ENCODE assay signal across 9 cellular contexts in the genomic region with DNA sequence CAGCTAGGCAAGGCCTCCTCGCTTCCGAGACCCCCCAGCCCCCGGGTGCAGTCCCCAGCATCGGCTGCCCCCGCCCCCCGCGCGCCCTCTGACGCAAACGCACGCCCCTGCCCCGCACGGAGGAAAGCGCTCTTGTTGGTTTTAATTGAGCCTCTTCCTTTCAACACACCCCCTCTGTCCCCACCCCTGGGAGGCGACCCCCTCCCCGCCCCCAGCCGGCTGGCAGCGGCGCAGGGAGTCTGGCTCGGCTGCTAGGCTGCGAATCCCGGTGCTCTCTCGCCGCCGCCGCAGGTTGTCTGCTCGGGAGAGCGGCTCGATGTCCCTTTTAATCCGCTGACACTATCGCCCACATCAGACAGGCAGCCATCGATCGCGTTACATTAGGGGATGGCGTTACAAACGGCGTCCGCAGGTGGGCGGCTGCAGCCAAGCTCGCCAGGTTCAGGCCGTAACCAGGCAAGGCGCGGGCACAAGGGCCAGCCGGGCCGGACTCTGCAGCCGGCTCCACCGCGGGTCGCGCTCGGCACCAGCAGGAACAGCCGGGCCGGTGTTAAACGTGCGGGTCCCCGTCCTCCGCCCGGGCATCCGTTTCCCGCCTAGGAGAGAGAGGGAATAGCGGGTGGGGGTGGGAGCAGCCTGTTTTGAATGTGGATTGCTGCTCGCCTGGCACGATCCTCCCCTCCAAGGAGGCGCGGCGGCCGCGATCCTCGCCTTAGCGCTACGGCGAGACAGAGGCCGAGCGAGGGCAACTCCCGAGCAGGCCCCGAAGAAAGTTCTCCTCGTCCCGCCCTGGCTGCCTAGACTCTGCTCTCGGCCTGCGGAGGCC. TPM values are rescaled to one million over a fixed set of nuclear protein-coding genes. Genes with fewer than 3 reads are reported as not detected.
DNase-seq lines count a peak whose midpoint lies in the region; ATAC-seq, FAIRE-seq and TF ChIP-seq lines count a peak whose summit lies in the region.
"Had no signal": no experiment of that assay in that cellular context is flagged by ENCODE, and none has a peak within 500 bp of the region (broad histone marks: within the 10 kb centered on the region; RNA-seq: fewer than 3 reads in every experiment).

No MANE protein-coding gene starts in this region.

- H3K4me2 ChIP-seq in hepatocyte, result peak overlapping the region; percentile 94
- peak overlapping the region; percentile 96 for H3K4me2 ChIP-seq in skeletal muscle satellite cell (ENCODE audit: low read length)

- no peak for DNase-seq in CD8-positive, alpha-beta T cell
- DNase-seq in HTR-8/SVneo (ENCODE audit: insufficient read length, low spot score) (peak; percentile 31), hepatocyte (ENCODE audit: low spot score) (no peak), NCI-H2107 (lab: John Stamatoyannopoulos, UW) (no peak), NCI-H1436 treated with DMSO at 0.1 percent for 48 hours (lab: John Stamatoyannopoulos, UW) (no peak)
- no peak for DNase-seq in activated naive CD8-positive, alpha-beta T cell treated with anti-CD3 and anti-CD28 coated beads, Interleukin-2, amount 50 U/mL, for 24 hours

- H3K9me2 ChIP-seq in hepatocyte (replicated peaks; ENCODE audit: insufficient read depth), result no peaks in the 10 kb centered on the region

- H3K36me3 ChIP-seq in CD8-positive, alpha-beta T cell (ENCODE audit: insufficient read depth, low read length), result no peaks in the 10 kb centered on the region
- H3K36me3 ChIP-seq in hepatocyte (replicated peaks; ENCODE audit: insufficient read depth, low read depth) (no peaks in the 10 kb centered on the region), skeletal muscle satellite cell (ENCODE audit: insufficient read depth, low read length) (peaks cover 8% of the 10 kb centered on the region)

- CTCF ChIA-PET in CD8-positive, alpha-beta T cell (lab: Charles Lee), result interaction anchor here (1.6 to 1.9 kb wide), 2 partner anchors 18 to 221 kb away, joined by 5 to 6 read pairs; no protein-coding TSS in a partner anchor

- no peak for ATAC-seq in CD8-positive, alpha-beta T cell
- no peak for ATAC-seq in activated naive CD8-positive, alpha-beta T cell treated with anti-CD3 and anti-CD28 coated beads, Interleukin-2, amount 50 U/mL, for 24 hours
- no peak for ATAC-seq in HG03439 (IDR thresholded peaks at IDR 0.05; ENCODE audit: unreplicated experiment)
- ATAC-seq: K562 had no signal

- peaks cover 44% of the 10 kb centered on the region for H3K4me1 ChIP-seq in CD8-positive, alpha-beta T cell (ENCODE audit: insufficient read depth, low read length)
- H3K4me1 ChIP-seq in hepatocyte (ENCODE audit: insufficient read depth) (peaks cover 21% of the 10 kb centered on the region), skeletal muscle satellite cell (ENCODE audit: control insufficient read depth, insufficient read depth, low read length) (peaks cover 24% of the 10 kb centered on the region)

- H3K4me3 ChIP-seq in CD8-positive, alpha-beta T cell (ENCODE audit: low read depth, low read length), result peak overlapping the region; percentile 72
- H3K4me3 ChIP-seq in hepatocyte, result peak overlapping the region; percentile 30
- H3K4me3 ChIP-seq in skeletal muscle satellite cell (ENCODE audit: low read length), result peak overlapping the region; percentile 95
- H3K4me3 ChIP-seq: K562 had no signal

- H3K27me3 Mint-ChIP-seq in CD8-positive, alpha-beta T cell (ENCODE audit: low read depth), result peaks cover 50% of the 10 kb centered on the region
- H3K27me3 Mint-ChIP-seq in activated naive CD8-positive, alpha-beta T cell treated with anti-CD3 and anti-CD28 coated beads, Interleukin-2, amount 50 U/mL, for 24 hours, result peaks cover 54% of the 10 kb centered on the region

- peak overlapping the region; percentile 98 for H3K9ac ChIP-seq in skeletal muscle satellite cell (ENCODE audit: low read depth, low read length)

- FAIRE-seq in HTR-8/SVneo (lab: Jason Lieb, UNC), result peak; percentile 54
- FAIRE-seq: K562 had no signal

- no peaks in the 10 kb centered on the region for H3K36me3 Mint-ChIP-seq in CD8-positive, alpha-beta T cell
- no peaks in the 10 kb centered on the region for H3K36me3 Mint-ChIP-seq in activated naive CD8-positive, alpha-beta T cell treated with anti-CD3 and anti-CD28 coated beads, Interleukin-2, amount 50 U/mL, for 24 hours (ENCODE audit: low read depth)

- peaks cover 18% of the 10 kb centered on the region for H3K4me1 Mint-ChIP-seq in CD8-positive, alpha-beta T cell (ENCODE audit: low read depth)
- peaks cover 17% of the 10 kb centered on the region for H3K4me1 Mint-ChIP-seq in activated naive CD8-positive, alpha-beta T cell treated with anti-CD3 and anti-CD28 coated beads, Interleukin-2, amount 50 U/mL, for 24 hours

- no peaks in the 10 kb centered on the region for H3K9me3 ChIP-seq in CD8-positive, alpha-beta T cell (ENCODE audit: low read length)
- H3K9me3 ChIP-seq in hepatocyte (ENCODE audit: low read depth), result no peaks in the 10 kb centered on the region
- no peaks in the 10 kb centered on the region for H3K9me3 ChIP-seq in skeletal muscle satellite cell (replicated peaks; ENCODE audit: low read length)

- H3K9me3 Mint-ChIP-seq in CD8-positive, alpha-beta T cell, result no peaks in the 10 kb centered on the region
- H3K9me3 Mint-ChIP-seq in activated naive CD8-positive, alpha-beta T cell treated with anti-CD3 and anti-CD28 coated beads, Interleukin-2, amount 50 U/mL, for 24 hours, result no peaks in the 10 kb centered on the region

- intact Hi-C loops in CD8-positive, alpha-beta T cell (cut with DNase I, micrococcal nuclease), result loop anchor here (2.0 to 5.0 kb wide), 6 partner anchors 29 to 1273 kb away; no protein-coding TSS in a partner anchor

- no peaks in the 10 kb centered on the region for H4K20me1 ChIP-seq in hepatocyte (ENCODE audit: insufficient read depth, poor library complexity, severe bottlenecking)

- WGBS in hepatocyte (ENCODE audit: low lambda C conversion rate, missing lambda C conversion rate), result 2% methylated on average over 62 of the region's 80 CpGs

- peaks cover 56% of the 10 kb centered on the region for H3K27me3 ChIP-seq in CD8-positive, alpha-beta T cell (ENCODE audit: insufficient read depth, low read length)
- peaks cover 83% of the 10 kb centered on the region for H3K27me3 ChIP-seq in hepatocyte
- H3K27me3 ChIP-seq in skeletal muscle satellite cell (ENCODE audit: control insufficient read depth, insufficient read depth, low read length), result no peaks in the 10 kb centered on the region

- peak overlapping the region; percentile 81 for H2AFZ ChIP-seq in hepatocyte

- no peaks in the 10 kb centered on the region for H3K79me2 ChIP-seq in hepatocyte

- TF ChIP-seq CTCF in CD8-positive, alpha-beta T cell (IDR thresholded peaks at IDR 0.05), result no peak
- no peak for TF ChIP-seq CTCF in hepatocyte (IDR thresholded peaks at IDR 0.05; ENCODE audit: poor library complexity)

- no peak overlapping the region for H3K27ac ChIP-seq in CD8-positive, alpha-beta T cell (ENCODE audit: low read depth, low read length)
- peak overlapping the region; percentile 74 for H3K27ac ChIP-seq in hepatocyte

- no peak overlapping the region for H3K27ac Mint-ChIP-seq in CD8-positive, alpha-beta T cell
- H3K27ac Mint-ChIP-seq in activated naive CD8-positive, alpha-beta T cell treated with anti-CD3 and anti-CD28 coated beads, Interleukin-2, amount 50 U/mL, for 24 hours, result no peak overlapping the region

- POLR2A ChIA-PET in CD8-positive, alpha-beta T cell (lab: Charles Lee), result no interaction called here

- H3K4me3 Mint-ChIP-seq in CD8-positive, alpha-beta T cell, result peak overlapping the region; percentile 82
- H3K4me3 Mint-ChIP-seq in activated naive CD8-positive, alpha-beta T cell treated with anti-CD3 and anti-CD28 coated beads, Interleukin-2, amount 50 U/mL, for 24 hours, result peak overlapping the region; percentile 78

RNA-seq across cellular contexts. Expression of a gene that starts 1.2 kb away (rescaled TPM):
- not detected for total RNA-seq in CD8-positive, alpha-beta T cell
- total RNA-seq in hepatocyte, result 8.2 and 8.4 TPM in 2 replicates
- polyA plus RNA-seq in hepatocyte, result 8.6 and 9.3 TPM in 2 replicates
- total RNA-seq in skeletal muscle satellite cell (2012; rRNA removed), result 11.6 and 18.8 TPM in 2 replicates
- total RNA-seq: K562 had no signal
- polyA plus RNA-seq: K562 had no signal

RNA-seq across cellular contexts. Expression of a gene that starts 3.2 kb away (rescaled TPM):
- not detected for total RNA-seq in CD8-positive, alpha-beta T cell
- total RNA-seq in hepatocyte, result 15.9 and 19.9 TPM in 2 replicates
- polyA plus RNA-seq in hepatocyte, result 7.3 and 8.9 TPM in 2 replicates
- total RNA-seq in skeletal muscle satellite cell (2012; rRNA removed), result 15.7 and 19.5 TPM in 2 replicates
- polyA plus RNA-seq: K562 had no signal

Comparison
In these comparisons a context has a peak if more than half of its experiments do, and no peak if none do; other contexts are left out.
1. H3K4me3 ChIP-seq: peak in every context shown above with its lines; median percentile 95 in skeletal muscle satellite cell; 72 in CD8-positive, alpha-beta T cell; 30 in hepatocyte.
2. RNA of a gene that starts 3.2 kb away (total RNA-seq): 15.9 to 19.9 TPM in hepatocyte; not detected in CD8-positive, alpha-beta T cell; every median in the first group is over 10 times any median in the second.